25 cellular contexts compared by ENCODE assay signal in the genomic region with DNA sequence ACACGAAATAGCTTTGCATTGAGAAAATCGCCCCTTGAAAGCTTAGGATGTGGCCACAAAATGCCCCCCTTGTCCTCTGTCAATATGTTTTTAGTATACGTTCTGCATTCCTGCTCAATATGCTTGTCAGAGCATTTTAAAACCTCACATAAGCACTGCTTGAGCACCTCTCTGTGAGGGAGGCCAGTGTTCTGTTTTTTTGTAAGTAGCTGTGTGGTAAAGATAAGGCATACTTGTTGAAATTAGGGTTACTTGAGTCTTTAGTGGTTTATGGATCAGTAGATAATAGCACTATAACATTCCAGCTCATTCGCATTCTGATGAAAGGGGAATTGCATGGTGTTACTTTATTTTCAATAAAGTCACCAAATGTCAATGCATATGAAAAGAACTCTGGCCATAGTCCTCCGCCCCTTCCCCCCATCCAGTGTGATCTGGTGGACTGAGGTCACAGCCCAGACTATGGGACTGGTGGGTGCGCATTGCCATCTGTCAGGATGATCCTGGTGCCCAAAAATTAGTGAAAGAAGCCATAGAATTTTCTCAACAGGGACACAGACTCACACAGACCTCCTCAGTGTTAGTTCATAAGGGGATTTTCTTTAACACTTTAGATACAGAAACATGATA. TPM values are rescaled to one million over a fixed set of nuclear protein-coding genes. Genes with fewer than 3 reads are reported as not detected.
A peak's percentile ranks its signal among the peaks of the same experiment; 100 is the strongest.
DNase-seq lines count a peak whose midpoint lies in the region; ATAC-seq, FAIRE-seq and TF ChIP-seq lines count a peak whose summit lies in the region.
"Had no signal": no experiment of that assay in that cellular context is flagged by ENCODE, and none has a peak within 500 bp of the region (broad histone marks: within the 10 kb centered on the region; RNA-seq: fewer than 3 reads in every experiment).

No MANE protein-coding gene starts in this region.

- CTCF ChIA-PET in A673 (lab: Charles Lee), result no interaction called here

- peaks cover 17% of the 10 kb centered on the region for H3K27me3 Mint-ChIP-seq in GM23338 (ENCODE audit: insufficient read depth, low read depth, poor library complexity)
- H3K27me3 Mint-ChIP-seq: CD4-positive, alpha-beta T cell had no signal

- no peak overlapping the region for H3K9ac ChIP-seq in liver (ENCODE audit: low read depth in 1 of 2, low read length in 2 of 2)

- H3K79me2 ChIP-seq in GM23338 (replicated peaks; ENCODE audit: insufficient read depth), result no peaks in the 10 kb centered on the region

- 73% methylated on average over 6 of the region's 6 CpGs for WGBS in liver

- peaks cover 9% of the 10 kb centered on the region for H3K9me3 Mint-ChIP-seq in GM23338

- H3K9me2 ChIP-seq in GM23338 (ENCODE audit: insufficient read depth), result no peaks in the 10 kb centered on the region

- no peak overlapping the region for H3K4me3 Mint-ChIP-seq in GM23338
- H3K4me3 Mint-ChIP-seq: CD4-positive, alpha-beta T cell had no signal

- peaks cover 21% of the 10 kb centered on the region for H3K36me3 Mint-ChIP-seq in GM23338 (ENCODE audit: low read depth)

- no peaks in the 10 kb centered on the region for H3K27me3 ChIP-seq in A673 (replicated peaks; ENCODE audit: insufficient read depth, low read depth, low read length, poor library complexity)
- H3K27me3 ChIP-seq in liver (ENCODE audit: control insufficient read depth in 4 of 4, insufficient read depth in 4 of 4, low read length in 3 of 4), result no peaks in the 10 kb centered on the region
- no peaks in the 10 kb centered on the region for H3K27me3 ChIP-seq in foreskin keratinocyte
- peaks cover 37% of the 10 kb centered on the region for H3K27me3 ChIP-seq in GM23338 (ENCODE audit: insufficient read depth)
- H3K27me3 ChIP-seq: BE2C, MG63 had no signal

- H3K36me3 ChIP-seq in A673 (ENCODE audit: insufficient read depth, low read length, poor library complexity, severe bottlenecking) (peaks cover 28% of the 10 kb centered on the region), liver (ENCODE audit: control insufficient read depth in 4 of 4, insufficient read depth in 3 of 4, low read depth in 1 of 4, low read length in 3 of 4) (peaks cover 0 to 4% (median 0%) of the 10 kb centered on the region in 4 donors), GM23338 (ENCODE audit: insufficient read depth) (peaks cover 7% of the 10 kb centered on the region; the same call in 1 of the 2 replicates)
- H3K36me3 ChIP-seq: BE2C had no signal

- intact Hi-C loops in A673 (cut with micrococcal nuclease; ENCODE audit: unreplicated experiment), result no loop called here

- H3K27ac ChIP-seq in A673 (ENCODE audit: low read depth, low read length, poor library complexity, severe bottlenecking), result peak overlapping the region; percentile 31
- H3K27ac ChIP-seq in liver (ENCODE audit: low read depth in 1 of 2, low read length in 2 of 2), result peak overlapping the region; percentile 70 to 89
- no peak overlapping the region for H3K27ac ChIP-seq in foreskin keratinocyte
- H3K27ac ChIP-seq in GM23338 (ENCODE audit: low read depth), result no peak overlapping the region
- H3K27ac ChIP-seq: HL-60 had no signal

- H3K27ac Mint-ChIP-seq in GM23338, result no peak overlapping the region
- H3K27ac Mint-ChIP-seq: CD4-positive, alpha-beta T cell had no signal

- no peak overlapping the region for H3K4me3 ChIP-seq in A673 (ENCODE audit: low read depth, low read length, poor library complexity, severe bottlenecking)
- H3K4me3 ChIP-seq in liver (ENCODE audit: low read depth in 1 of 3, low read length in 3 of 3), result no peak overlapping the region
- H3K4me3 ChIP-seq in GM23338, result no peak overlapping the region
- H3K4me3 ChIP-seq: GM12878, MG63 had no signal

- POLR2A ChIA-PET in A673 (lab: Charles Lee; ENCODE audit: low non-redundant PET), result no interaction called here

- no TSS peak for BruUV-seq in A673 (replicated peaks; lab: Mats Ljungman, UMichigan)

- H3K4me2 ChIP-seq in GM23338, result no peak overlapping the region; the same call in 1 of the 2 replicates

- no peaks in the 10 kb centered on the region for H3F3A ChIP-seq in GM23338 (replicated peaks; ENCODE audit: low read depth)

- no peak for DNase-seq in A673 (ENCODE audit: low spot score)
- DNase-seq in NCI-H187 treated with DMSO at 0.1 percent for 48 hours (lab: John Stamatoyannopoulos, UW), result peak; percentile 4
- peak; percentile 75 for DNase-seq in amniotic epithelial cell (ENCODE audit: low read depth)
- no peak for DNase-seq in foreskin keratinocyte
- no peak for DNase-seq in GM19239 (ENCODE audit: insufficient read length, low spot score)
- no peak for DNase-seq in GM23338 (ENCODE audit: low spot score)
- DNase-seq in NCI-H345 treated with DMSO at 0.1 percent for 48 hours (lab: John Stamatoyannopoulos, UW; ENCODE audit: unreplicated experiment), result no peak
- DNase-seq: BE2C; CD4-positive, alpha-beta T cell; EL; IMR-90; Kasumi-1; MG63; NCI-H1092; NCI-H1436 treated with DMSO at 0.1 percent for 48 hours; NCI-H2029 treated with DMSO at 0.1 percent for 48 hours; NCI-H510A; NCI-H748 treated with DMSO at 0.1 percent for 48 hours; NK-92 treated with Interleukin-12 subunit alpha and Interleukin-12 subunit beta, amount 100 ng/mL, for 24 hours had no signal

- H2AFZ ChIP-seq in GM23338, result no peak overlapping the region

- TF ChIP-seq CTCF in A673 (conservative IDR thresholded peaks at IDR 0.05; ENCODE audit: low read depth, low read length) (no peak), liver (IDR thresholded peaks at IDR 0.05; ENCODE audit: low read depth, low read length, missing input control) (no peak), foreskin keratinocyte (conservative IDR thresholded peaks at IDR 0.05) (no peak), GM23338 (conservative IDR thresholded peaks at IDR 0.05; ENCODE audit: low read depth in 2 of 2) (no peak)

- FAIRE-seq in GM19239 (lab: Jason Lieb, UNC), result no peak
- FAIRE-seq: GM12878, H54, RCC 7860 had no signal

- no peak for ATAC-seq in foreskin keratinocyte
- no peak for ATAC-seq in GM23338
- ATAC-seq: GM12878, Right ventricle myocardium inferior had no signal

- TF ChIP-seq RAD21 in liver (IDR thresholded peaks at IDR 0.05), result no peak

- H4K20me1 ChIP-seq in GM23338 (replicated peaks; ENCODE audit: insufficient read depth), result no peaks in the 10 kb centered on the region; the same call in 1 of the 2 replicates

- peaks cover 7% of the 10 kb centered on the region for H3K9me3 ChIP-seq in A673 (ENCODE audit: low read depth, low read length, poor library complexity, severe bottlenecking)
- no peaks in the 10 kb centered on the region for H3K9me3 ChIP-seq in liver (ENCODE audit: control insufficient read depth in 4 of 4, low read length in 3 of 4)
- H3K9me3 ChIP-seq: BE2C had no signal

- H3K4me1 ChIP-seq in A673 (ENCODE audit: insufficient read depth, low read length, poor library complexity, severe bottlenecking) (peaks cover 60% of the 10 kb centered on the region), liver (ENCODE audit: control insufficient read depth in 4 of 4, insufficient read depth in 4 of 4, low read length in 3 of 4) (peaks cover 24 to 86% (median 71%) of the 10 kb centered on the region in 4 donors), foreskin keratinocyte (peaks cover 20% of the 10 kb centered on the region), GM23338 (ENCODE audit: insufficient read depth) (peaks cover 15% of the 10 kb centered on the region)
- H3K4me1 ChIP-seq: BE2C had no signal

- peaks cover 21% of the 10 kb centered on the region for H3K4me1 Mint-ChIP-seq in GM23338

TF ChIP-seq in liver, 16 proteins besides CTCF, POLR2A, EP300 and RAD21:
- peak; percentile 60 to 77 for TF ChIP-seq HNF4A (conservative IDR thresholded peaks at IDR 0.05)
- TF ChIP-seq YY1 (IDR thresholded peaks at IDR 0.05), result no peak
- TF ChIP-seq RXRA (IDR thresholded peaks at IDR 0.05), result peak in 1 of 2 donors; percentile 51
- TF ChIP-seq SP1 (IDR thresholded peaks at IDR 0.05), result no peak

TF ChIP-seq in GM23338, 12 proteins besides CTCF, POLR2A, EP300 and RAD21 (continues in another document):
- TF ChIP-seq, protein P1, sequence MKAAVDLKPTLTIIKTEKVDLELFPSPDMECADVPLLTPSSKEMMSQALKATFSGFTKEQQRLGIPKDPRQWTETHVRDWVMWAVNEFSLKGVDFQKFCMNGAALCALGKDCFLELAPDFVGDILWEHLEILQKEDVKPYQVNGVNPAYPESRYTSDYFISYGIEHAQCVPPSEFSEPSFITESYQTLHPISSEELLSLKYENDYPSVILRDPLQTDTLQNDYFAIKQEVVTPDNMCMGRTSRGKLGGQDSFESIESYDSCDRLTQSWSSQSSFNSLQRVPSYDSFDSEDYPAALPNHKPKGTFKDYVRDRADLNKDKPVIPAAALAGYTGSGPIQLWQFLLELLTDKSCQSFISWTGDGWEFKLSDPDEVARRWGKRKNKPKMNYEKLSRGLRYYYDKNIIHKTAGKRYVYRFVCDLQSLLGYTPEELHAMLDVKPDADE (IDR thresholded peaks at IDR 0.05), result no peak
- TF ChIP-seq REST (IDR thresholded peaks at IDR 0.05; ENCODE audit: unreplicated experiment) (no peak), JUNB (IDR thresholded peaks at IDR 0.05; ENCODE audit: unreplicated experiment) (no peak)

RNA-seq across cellular contexts. Expression of gene IL1RAP, which starts 33.1 kb away (rescaled TPM):
- total RNA-seq in A673 (2021) (207 and 233 TPM in 2 replicates), liver (100 to 1,000 TPM in 1 of 2 donors, 10 to 100 TPM in 1; 85.1 to 230 TPM), foreskin keratinocyte (33.1 and 44.5 TPM in 2 replicates)
- polyA plus RNA-seq in liver (10 to 100 TPM; 53.7 to 58.1 TPM), foreskin keratinocyte (7.8 and 12.7 TPM in 2 replicates), GM23338 (2016; fragmentation: Nextera tagmentation; extraction: Ambion mirVana) (3.4 and 3.6 TPM in 2 replicates)
- 3.6 and 5.0 TPM in 2 replicates for total RNA-seq in GM23338 (2014; rRNA removed; shearing (Covaris generic))

Comparison
In these comparisons a context has a peak if more than half of its experiments do, and no peak if none do; other contexts are left out.
1. DNase-seq: peak in NCI-H187 treated with DMSO at 0.1 percent for 48 hours (single experiment) and amniotic epithelial cell (single experiment); none in A673 (single experiment), foreskin keratinocyte (0 of 2), GM19239 (single experiment), GM23338 (single experiment) and NCI-H345 treated with DMSO at 0.1 percent for 48 hours (single experiment).
2. H3K27ac ChIP-seq: peak in A673 (single experiment) and liver (2 of 2); none in foreskin keratinocyte (single experiment) and GM23338 (single experiment).